Comparison of ENCODE assay signal across 13 cellular contexts in the genomic region with DNA sequence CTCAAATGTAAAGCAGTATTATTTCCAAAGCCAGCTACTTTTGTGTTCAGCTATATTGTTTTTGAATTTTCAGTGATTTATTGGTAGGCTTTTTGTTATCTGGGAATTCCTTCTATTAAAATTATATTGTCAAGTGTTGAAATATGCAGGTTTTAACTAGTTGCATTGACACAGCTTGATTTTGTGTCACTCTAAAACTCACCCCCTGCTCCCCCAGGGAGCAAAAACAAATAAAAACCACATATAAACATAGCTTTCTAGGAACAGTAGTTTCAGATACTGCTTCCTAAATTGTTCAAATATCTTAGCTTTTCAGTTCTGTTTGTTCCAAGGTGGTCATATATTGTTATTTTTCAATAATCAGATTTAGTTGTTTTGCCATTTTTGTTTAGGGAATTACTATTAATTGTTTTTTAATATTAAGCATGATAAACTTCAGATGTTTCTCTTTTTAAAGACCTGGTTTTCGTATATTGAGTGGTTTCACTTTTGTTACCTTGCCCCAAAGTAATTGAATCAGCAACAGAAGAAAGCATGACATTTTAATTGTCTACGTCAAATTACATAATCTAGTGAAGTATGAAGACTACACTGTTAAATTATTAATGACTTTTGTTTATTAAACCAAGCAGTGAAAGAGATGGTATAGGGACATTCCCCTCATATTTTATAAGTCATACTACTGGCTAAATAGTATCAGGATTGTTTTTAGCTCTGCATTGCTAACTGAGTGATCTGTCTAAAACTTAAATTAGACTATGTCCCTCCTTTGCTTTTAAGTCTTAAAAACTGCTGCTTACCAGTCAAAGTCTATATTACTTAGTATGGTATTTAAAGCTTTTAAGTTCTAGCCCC. TPM values are rescaled to one million over a fixed set of nuclear protein-coding genes. Genes with fewer than 3 reads are reported as not detected.
DNase-seq lines count a peak whose midpoint lies in the region; ATAC-seq and FAIRE-seq lines count a peak whose summit lies in the region.
"Had no signal": no experiment of that assay in that cellular context is flagged by ENCODE, and none has a peak within 500 bp of the region (broad histone marks: within the 10 kb centered on the region; RNA-seq: fewer than 3 reads in every experiment).

No MANE protein-coding gene starts in this region.

- peaks cover 15 to 61% (median 55%) of the 10 kb centered on the region in 11 experiments; a peak in 21 of 22 replicates for H3K9me3 ChIP-seq in BLaER1 treated with 17β-estradiol and CSF1 and Interleukin-3, amounts not matched to agents 10 nM and 100 nM (replicated peaks in 1 of 11)
- H3K9me3 ChIP-seq in muscle layer of duodenum (ENCODE audit: control insufficient read depth in 1 of 2, low read length in 2 of 2): no peaks in the 10 kb centered on the region

- H3K36me3 Mint-ChIP-seq in activated T-helper 17 cell treated with anti-CD3 and anti-CD28 coated beads, Interleukin-2, amount 50 U/mL, for 72 hours (ENCODE audit: low read depth): no peaks in the 10 kb centered on the region

- H3K27me3 Mint-ChIP-seq in activated T-helper 17 cell treated with anti-CD3 and anti-CD28 coated beads, Interleukin-2, amount 50 U/mL, for 72 hours: no peaks in the 10 kb centered on the region

- H3K4me1 ChIP-seq in BLaER1 treated with 17β-estradiol and CSF1 and Interleukin-3, amounts not matched to agents 10 nM and 100 nM: peaks cover 4 to 26% (median 20%) of the 10 kb centered on the region in 10 experiments; a peak in 19 of 20 replicates
- peaks cover 9 to 43% of the 10 kb centered on the region in 2 donors for H3K4me1 ChIP-seq in muscle layer of duodenum (ENCODE audit: control insufficient read depth in 1 of 2, insufficient read depth in 2 of 2, low read length in 2 of 2)

- H3K27ac ChIP-seq in BLaER1 treated with 17β-estradiol and CSF1 and Interleukin-3, amounts not matched to agents 10 nM and 100 nM: no peak overlapping the region
- no peak overlapping the region for H3K27ac ChIP-seq in muscle layer of duodenum (ENCODE audit: low read length)

- DNase-seq in GM19239 (ENCODE audit: insufficient read length, low spot score) (no peak), EL (no peak)
- DNase-seq: head of caudate nucleus; stimulated activated CD4-positive, alpha-beta T cell treated with anti-CD3 and anti-CD28 coated beads, Interleukin-12 subunit alpha, Interleukin-12 subunit beta, amount 100 ng/mL, for 4 hours; T-helper 9 cell; trophoblast cell had no signal

- no peak overlapping the region for H3K4me3 ChIP-seq in BLaER1 treated with 17β-estradiol and CSF1 and Interleukin-3, amounts not matched to agents 10 nM and 100 nM
- H3K4me3 ChIP-seq in muscle layer of duodenum (ENCODE audit: low read depth in 1 of 2, low read length in 2 of 2): peak overlapping the region; percentile 16 to 35

- peaks cover 46 to 91% (median 72%) of the 10 kb centered on the region in 11 experiments; a peak in 21 of 22 replicates for H3K36me3 ChIP-seq in BLaER1 treated with 17β-estradiol and CSF1 and Interleukin-3, amounts not matched to agents 10 nM and 100 nM
- no peaks in the 10 kb centered on the region for H3K36me3 ChIP-seq in muscle layer of duodenum (ENCODE audit: control insufficient read depth in 1 of 2, insufficient read depth in 2 of 2, low read length in 2 of 2)

- FAIRE-seq in GM19239 (lab: Jason Lieb, UNC): peak; percentile 54
- FAIRE-seq: endometrium had no signal

- H4K20me1 ChIP-seq in BLaER1 treated with 17β-estradiol and CSF1 and Interleukin-3, amounts not matched to agents 10 nM and 100 nM: peaks cover 34 to 100% (median 68%) of the 10 kb centered on the region in 11 experiments; a peak in 20 of 22 replicates

- H3K4me2 ChIP-seq in BLaER1 treated with 17β-estradiol and CSF1 and Interleukin-3, amounts not matched to agents 10 nM and 100 nM: peak overlapping the region in 9 of 11 experiments; percentile 7 to 52 (median 28); a peak in 11 of 22 replicates

- H3K4me1 Mint-ChIP-seq in activated T-helper 17 cell treated with anti-CD3 and anti-CD28 coated beads, Interleukin-2, amount 50 U/mL, for 72 hours: peaks cover 42% of the 10 kb centered on the region

- H3K9me3 Mint-ChIP-seq in activated T-helper 17 cell treated with anti-CD3 and anti-CD28 coated beads, Interleukin-2, amount 50 U/mL, for 72 hours: no peaks in the 10 kb centered on the region

- no peak overlapping the region for H3K9ac ChIP-seq in BLaER1 treated with 17β-estradiol and CSF1 and Interleukin-3, amounts not matched to agents 10 nM and 100 nM

- peak overlapping the region; percentile 45 for H3K4me3 Mint-ChIP-seq in activated T-helper 17 cell treated with anti-CD3 and anti-CD28 coated beads, Interleukin-2, amount 50 U/mL, for 72 hours

- H3K27ac Mint-ChIP-seq in activated T-helper 17 cell treated with anti-CD3 and anti-CD28 coated beads, Interleukin-2, amount 50 U/mL, for 72 hours: peak overlapping the region; percentile 56

- ATAC-seq in activated T-helper 17 cell treated with anti-CD3 and anti-CD28 coated beads, Interleukin-2, amount 50 U/mL, for 72 hours (replicated peaks): no peak
- ATAC-seq in GM21717 (IDR thresholded peaks at IDR 0.05; ENCODE audit: unreplicated experiment) (no peak), HG03108 (IDR thresholded peaks at IDR 0.05; ENCODE audit: unreplicated experiment) (no peak), GM21423 (IDR thresholded peaks at IDR 0.05; ENCODE audit: unreplicated experiment) (no peak)

- H3K27me3 ChIP-seq in BLaER1 treated with 17β-estradiol and CSF1 and Interleukin-3, amounts not matched to agents 10 nM and 100 nM: no peaks in the 10 kb centered on the region
- no peaks in the 10 kb centered on the region for H3K27me3 ChIP-seq in muscle layer of duodenum (ENCODE audit: low read depth, low read length)

RNA-seq across cellular contexts. Expression of a gene that starts 43.4 kb away (rescaled TPM):
- 10 to 100 TPM; 40.0 to 43.9 TPM for total RNA-seq in activated T-helper 17 cell treated with anti-CD3 and anti-CD28 coated beads, Interleukin-2, amount 50 U/mL, for 72 hours

Comparison
In these comparisons a context has a peak if more than half of its experiments do, and no peak if none do; other contexts are left out.
1. H3K4me3 ChIP-seq: peak in muscle layer of duodenum (2 of 2); none in BLaER1 treated with 17β-estradiol and CSF1 and Interleukin-3, amounts not matched to agents 10 nM and 100 nM (0 of 10).